16 cellular contexts compared by ENCODE assay signal in genomic region chr3:61819861-61820260, GRCh38.
A peak's percentile ranks its signal among the peaks of the same experiment; 100 is the strongest.
DNase-seq lines count a peak whose midpoint lies in the region; ATAC-seq and TF ChIP-seq lines count a peak whose summit lies in the region.
"Had no signal": no experiment of that assay in that cellular context is flagged by ENCODE, and none has a peak within 500 bp of the region (broad histone marks: within the 10 kb centered on the region; RNA-seq: fewer than 3 reads in every experiment).

No MANE protein-coding gene starts in this region.

- H3K27ac ChIP-seq in ACC112 (ENCODE audit: low read depth, low read length) (peak overlapping the region; percentile 61), GM23248 (no peak overlapping the region), RWPE2 (ENCODE audit: poor library complexity, severe bottlenecking) (no peak overlapping the region), PC-3 (ENCODE audit: low read length) (no peak overlapping the region)

- TF ChIP-seq CTCF in RWPE2 (IDR thresholded peaks at IDR 0.05; ENCODE audit: poor library complexity, severe bottlenecking) (no peak), PC-3 (conservative IDR thresholded peaks at IDR 0.05; ENCODE audit: low read depth, low read length) (no peak)

- H3K27me3 ChIP-seq in ACC112 (ENCODE audit: insufficient read depth, low read length): no peaks in the 10 kb centered on the region
- H3K27me3 ChIP-seq in GM23248 (replicated peaks; ENCODE audit: insufficient read depth): no peaks in the 10 kb centered on the region
- no peaks in the 10 kb centered on the region for H3K27me3 ChIP-seq in RWPE2 (ENCODE audit: insufficient read depth, poor library complexity, severe bottlenecking)
- H3K27me3 ChIP-seq in PC-3 (ENCODE audit: low read length): no peaks in the 10 kb centered on the region

- H4K20me1 ChIP-seq in GM23248 (ENCODE audit: insufficient read depth): no peaks in the 10 kb centered on the region
- no peaks in the 10 kb centered on the region for H4K20me1 ChIP-seq in PC-3 (ENCODE audit: low read length)

- intact Hi-C loops in posterior cingulate gyrus (cut with DNase I) (no loop called here), PC-3 (cut with micrococcal nuclease) (no loop called here)

- H3F3A ChIP-seq in GM23248 (ENCODE audit: insufficient read depth) (peaks cover 22% of the 10 kb centered on the region), PC-3 (ENCODE audit: low read length, unreplicated experiment) (no peaks in the 10 kb centered on the region)

- H2AFZ ChIP-seq in ACC112 (ENCODE audit: low read length, unreplicated experiment) (no peak overlapping the region), GM23248 (no peak overlapping the region), PC-3 (ENCODE audit: low read length) (no peak overlapping the region)

- 83 to 92% methylated on average over 3 of the region's 3 CpGs for WGBS in GM23248 (ENCODE audit: low coverage in 1 of 2, low lambda C conversion rate in 2 of 2, missing lambda C conversion rate in 2 of 2), 2 experiments

- in situ Hi-C loops in GM23248 (cut with MboI): no loop called here

- H3K4me3 ChIP-seq in ACC112 (ENCODE audit: low read depth, low read length) (no peak overlapping the region), GM23248 (no peak overlapping the region), RWPE2 (ENCODE audit: severe bottlenecking) (no peak overlapping the region), PC-3 (ENCODE audit: low read length) (no peak overlapping the region)
- H3K4me3 ChIP-seq: K562 had no signal

- H3K9me2 ChIP-seq in GM23248 (ENCODE audit: insufficient read depth) (no peaks in the 10 kb centered on the region), PC-3 (replicated peaks; ENCODE audit: low read length) (no peaks in the 10 kb centered on the region)

- DNase-seq in GM23248 (peak; percentile 33), RWPE2 (ENCODE audit: low spot score) (no peak), iris pigment epithelial cell (ENCODE audit: low read depth) (peak; percentile 29), posterior cingulate gyrus (no peak), PC-3 (no peak), NCI-H1930 (lab: John Stamatoyannopoulos, UW) (no peak)
- DNase-seq: 8988T; ACHN; C1 segment of cervical spinal cord; Calu3; CD4-positive, alpha-beta T cell; DMS153; DMS79 treated with DMSO at 0.1 percent for 48 hours had no signal

- BruUV-seq in PC-3 (replicated peaks; lab: Mats Ljungman, UMichigan): no TSS peak

- POLR2A ChIA-PET in PC-3 (lab: Charles Lee; ENCODE audit: unreplicated experiment): no interaction called here

- H3K36me3 ChIP-seq in ACC112 (ENCODE audit: insufficient read depth, low read length) (no peaks in the 10 kb centered on the region), GM23248 (ENCODE audit: low read depth) (no peaks in the 10 kb centered on the region), RWPE2 (ENCODE audit: low read depth) (no peaks in the 10 kb centered on the region), PC-3 (ENCODE audit: low read depth, low read length) (no peaks in the 10 kb centered on the region)

- ATAC-seq in RWPE2 (ENCODE audit: low read depth) (0 out of 3 replicates have a peak, but pooled peaks have one; percentile 17), HG02571 (IDR thresholded peaks at IDR 0.05; ENCODE audit: unreplicated experiment) (no peak), PC-3 (no peak)
- ATAC-seq: K562 had no signal

- H3K9ac ChIP-seq in GM23248 (no peak overlapping the region), PC-3 (ENCODE audit: low read length) (no peak overlapping the region)

- H3K9me3 ChIP-seq in GM23248 (ENCODE audit: low read depth) (no peaks in the 10 kb centered on the region), RWPE2 (ENCODE audit: severe bottlenecking) (no peaks in the 10 kb centered on the region), PC-3 (ENCODE audit: low read length) (peaks cover 12% of the 10 kb centered on the region; the same call in 1 of the 2 replicates)

- peaks cover 31% of the 10 kb centered on the region for H3K4me1 ChIP-seq in ACC112 (ENCODE audit: control insufficient read depth, insufficient read depth, low read length, unreplicated experiment)
- peaks cover 22% of the 10 kb centered on the region for H3K4me1 ChIP-seq in GM23248 (ENCODE audit: insufficient read depth)
- no peaks in the 10 kb centered on the region for H3K4me1 ChIP-seq in RWPE2 (ENCODE audit: insufficient read depth, poor library complexity, severe bottlenecking)
- H3K4me1 ChIP-seq in PC-3 (ENCODE audit: insufficient read depth, low read length): no peaks in the 10 kb centered on the region

- CTCF ChIA-PET in PC-3 (lab: Charles Lee): no interaction called here

- H3K4me2 ChIP-seq in GM23248 (ENCODE audit: unreplicated experiment): peak overlapping the region; percentile 50
- no peak overlapping the region for H3K4me2 ChIP-seq in PC-3 (ENCODE audit: low read length)

- H3K79me2 ChIP-seq in ACC112 (ENCODE audit: control insufficient read depth, insufficient read depth, low read length, unreplicated experiment) (peaks cover 12% of the 10 kb centered on the region), GM23248 (ENCODE audit: insufficient read depth) (0 out of 2 replicates have a peak, but pooled peaks cover 4% of the 10 kb centered on the region), PC-3 (ENCODE audit: low read length) (no peaks in the 10 kb centered on the region)

Comparison
In these comparisons a context has a peak if more than half of its experiments do, and no peak if none do; other contexts are left out.
1. DNase-seq: peak in GM23248 (single experiment) and iris pigment epithelial cell (single experiment); none in RWPE2 (single experiment), posterior cingulate gyrus (0 of 10), PC-3 (single experiment) and NCI-H1930 (0 of 2).